In the genomic region with DNA sequence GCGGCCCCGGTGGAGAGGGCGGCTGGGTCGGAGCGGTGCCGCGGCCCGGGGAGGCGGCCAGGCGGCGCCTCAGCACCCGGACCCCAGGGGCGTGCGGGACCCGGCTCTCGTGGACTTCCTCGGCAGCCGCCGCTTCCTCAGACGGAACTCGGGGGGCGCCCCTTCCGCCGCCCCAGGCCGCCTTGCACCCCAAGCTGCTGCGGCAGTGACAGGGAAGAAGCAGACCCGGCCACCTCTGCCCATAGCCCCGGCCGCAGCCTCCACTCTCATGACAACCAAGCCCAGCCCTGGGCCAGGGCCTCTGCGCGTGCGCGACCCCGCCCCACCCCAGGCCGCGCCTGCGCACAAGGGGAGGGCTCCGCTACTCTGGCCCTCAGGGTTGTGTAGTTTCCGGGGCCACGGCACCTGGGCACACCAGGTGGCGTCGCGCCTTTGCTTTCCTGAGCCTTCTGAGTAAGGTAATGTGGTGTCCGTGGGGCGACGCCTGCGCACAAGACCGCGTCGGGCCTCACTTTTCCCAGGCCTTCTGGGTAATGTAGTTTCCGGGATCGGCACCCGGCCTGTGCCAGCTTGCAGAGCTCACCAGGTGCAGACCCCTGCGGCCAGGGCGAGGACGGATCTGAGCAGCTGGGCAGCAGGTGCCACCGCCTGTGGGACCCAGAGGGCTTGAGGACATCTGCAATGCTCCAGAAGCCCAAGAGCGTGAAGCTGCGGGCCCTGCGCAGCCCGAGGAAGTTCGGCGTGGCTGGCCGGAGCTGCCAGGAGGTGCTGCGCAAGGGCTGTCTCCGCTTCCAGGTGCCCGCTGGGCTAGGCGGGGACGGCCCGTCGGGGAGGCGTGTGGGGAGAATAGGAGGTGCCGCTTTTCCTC, we compare ENCODE assay signal across 1 cellular context.
A peak's percentile ranks its signal among the peaks of the same experiment; 100 is the strongest.
TF ChIP-seq lines count a peak whose summit lies in the region.

A gene (minus strand): TSS at position 289 of the 868 bp plus-strand sequence. CDS start 4,804 bp downstream, outside the sequence.
A gene with protein sequence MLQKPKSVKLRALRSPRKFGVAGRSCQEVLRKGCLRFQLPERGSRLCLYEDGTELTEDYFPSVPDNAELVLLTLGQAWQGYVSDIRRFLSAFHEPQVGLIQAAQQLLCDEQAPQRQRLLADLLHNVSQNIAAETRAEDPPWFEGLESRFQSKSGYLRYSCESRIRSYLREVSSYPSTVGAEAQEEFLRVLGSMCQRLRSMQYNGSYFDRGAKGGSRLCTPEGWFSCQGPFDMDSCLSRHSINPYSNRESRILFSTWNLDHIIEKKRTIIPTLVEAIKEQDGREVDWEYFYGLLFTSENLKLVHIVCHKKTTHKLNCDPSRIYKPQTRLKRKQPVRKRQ (plus strand): TSS at position 554 of the 868 bp plus-strand sequence. CDS start 128 bp downstream, at position 682.

TF ChIP-seq in HepG2, 621 proteins besides CTCF, POLR2A, EP300 and RAD21 (continued from another document and continues in another):
- TF ChIP-seq, protein P1, sequence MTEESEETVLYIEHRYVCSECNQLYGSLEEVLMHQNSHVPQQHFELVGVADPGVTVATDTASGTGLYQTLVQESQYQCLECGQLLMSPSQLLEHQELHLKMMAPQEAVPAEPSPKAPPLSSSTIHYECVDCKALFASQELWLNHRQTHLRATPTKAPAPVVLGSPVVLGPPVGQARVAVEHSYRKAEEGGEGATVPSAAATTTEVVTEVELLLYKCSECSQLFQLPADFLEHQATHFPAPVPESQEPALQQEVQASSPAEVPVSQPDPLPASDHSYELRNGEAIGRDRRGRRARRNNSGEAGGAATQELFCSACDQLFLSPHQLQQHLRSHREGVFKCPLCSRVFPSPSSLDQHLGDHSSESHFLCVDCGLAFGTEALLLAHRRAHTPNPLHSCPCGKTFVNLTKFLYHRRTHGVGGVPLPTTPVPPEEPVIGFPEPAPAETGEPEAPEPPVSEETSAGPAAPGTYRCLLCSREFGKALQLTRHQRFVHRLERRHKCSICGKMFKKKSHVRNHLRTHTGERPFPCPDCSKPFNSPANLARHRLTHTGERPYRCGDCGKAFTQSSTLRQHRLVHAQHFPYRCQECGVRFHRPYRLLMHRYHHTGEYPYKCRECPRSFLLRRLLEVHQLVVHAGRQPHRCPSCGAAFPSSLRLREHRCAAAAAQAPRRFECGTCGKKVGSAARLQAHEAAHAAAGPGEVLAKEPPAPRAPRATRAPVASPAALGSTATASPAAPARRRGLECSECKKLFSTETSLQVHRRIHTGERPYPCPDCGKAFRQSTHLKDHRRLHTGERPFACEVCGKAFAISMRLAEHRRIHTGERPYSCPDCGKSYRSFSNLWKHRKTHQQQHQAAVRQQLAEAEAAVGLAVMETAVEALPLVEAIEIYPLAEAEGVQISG (CRISPR knock-in tag; IDR thresholded peaks at IDR 0.05) = peak; percentile 93
- TF ChIP-seq, protein P2, sequence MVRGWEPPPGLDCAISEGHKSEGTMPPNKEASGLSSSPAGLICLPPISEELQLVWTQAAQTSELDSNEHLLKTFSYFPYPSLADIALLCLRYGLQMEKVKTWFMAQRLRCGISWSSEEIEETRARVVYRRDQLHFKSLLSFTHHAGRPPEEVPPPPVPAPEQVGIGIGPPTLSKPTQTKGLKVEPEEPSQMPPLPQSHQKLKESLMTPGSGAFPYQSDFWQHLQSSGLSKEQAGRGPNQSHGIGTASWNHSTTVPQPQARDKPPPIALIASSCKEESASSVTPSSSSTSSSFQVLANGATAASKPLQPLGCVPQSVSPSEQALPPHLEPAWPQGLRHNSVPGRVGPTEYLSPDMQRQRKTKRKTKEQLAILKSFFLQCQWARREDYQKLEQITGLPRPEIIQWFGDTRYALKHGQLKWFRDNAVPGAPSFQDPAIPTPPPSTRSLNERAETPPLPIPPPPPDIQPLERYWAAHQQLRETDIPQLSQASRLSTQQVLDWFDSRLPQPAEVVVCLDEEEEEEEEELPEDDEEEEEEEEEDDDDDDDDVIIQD (CRISPR knock-in tag; IDR thresholded peaks at IDR 0.05; ENCODE audit: low read depth) = no peak
- TF ChIP-seq ZNF256 (CRISPR knock-in tag; conservative IDR thresholded peaks at IDR 0.05) (0 out of 2 replicates have a peak, but pooled peaks have one; percentile 23), ZNF672 (CRISPR knock-in tag; IDR thresholded peaks at IDR 0.05) (no peak), KLF11 (CRISPR knock-in tag; IDR thresholded peaks at IDR 0.05) (peak; percentile 88; the same call in 1 of the 2 replicates), TRIM24 (CRISPR knock-in tag; IDR thresholded peaks at IDR 0.05) (no peak), PRMT3 (CRISPR knock-in tag; IDR thresholded peaks at IDR 0.05; ENCODE audit: borderline replicate concordance, low read depth) (peak; percentile 3; the same call in 1 of the 2 replicates), ZNF17 (CRISPR knock-in tag; IDR thresholded peaks at IDR 0.05) (no peak), HIVEP1 (CRISPR knock-in tag; IDR thresholded peaks at IDR 0.05) (peak; percentile 64), ZNF33A (CRISPR knock-in tag; IDR thresholded peaks at IDR 0.05; ENCODE audit: borderline replicate concordance) (no peak), ZSCAN21 (CRISPR knock-in tag; IDR thresholded peaks at IDR 0.05; ENCODE audit: borderline replicate concordance) (no peak), ZNF670 (CRISPR knock-in tag; IDR thresholded peaks at IDR 0.05; ENCODE audit: borderline replicate concordance) (peak; percentile 86; the same call in 1 of the 2 replicates), NR2F6 (IDR thresholded peaks at IDR 0.05) (no peak), NR2F6 (CRISPR knock-in tag; IDR thresholded peaks at IDR 0.05) (peak; percentile 22; the same call in 1 of the 2 replicates), ELF3 (CRISPR knock-in tag; IDR thresholded peaks at IDR 0.05) (peak; percentile 93), GABPB1 (CRISPR knock-in tag; IDR thresholded peaks at IDR 0.05) (peak; percentile 93), PHB2 (IDR thresholded peaks at IDR 0.05; ENCODE audit: partially characterized antibody) (no peak)
- TF ChIP-seq, protein P3, sequence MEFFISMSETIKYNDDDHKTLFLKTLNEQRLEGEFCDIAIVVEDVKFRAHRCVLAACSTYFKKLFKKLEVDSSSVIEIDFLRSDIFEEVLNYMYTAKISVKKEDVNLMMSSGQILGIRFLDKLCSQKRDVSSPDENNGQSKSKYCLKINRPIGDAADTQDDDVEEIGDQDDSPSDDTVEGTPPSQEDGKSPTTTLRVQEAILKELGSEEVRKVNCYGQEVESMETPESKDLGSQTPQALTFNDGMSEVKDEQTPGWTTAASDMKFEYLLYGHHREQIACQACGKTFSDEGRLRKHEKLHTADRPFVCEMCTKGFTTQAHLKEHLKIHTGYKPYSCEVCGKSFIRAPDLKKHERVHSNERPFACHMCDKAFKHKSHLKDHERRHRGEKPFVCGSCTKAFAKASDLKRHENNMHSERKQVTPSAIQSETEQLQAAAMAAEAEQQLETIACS (CRISPR knock-in tag; IDR thresholded peaks at IDR 0.05) = no peak
- TF ChIP-seq, protein P4, sequence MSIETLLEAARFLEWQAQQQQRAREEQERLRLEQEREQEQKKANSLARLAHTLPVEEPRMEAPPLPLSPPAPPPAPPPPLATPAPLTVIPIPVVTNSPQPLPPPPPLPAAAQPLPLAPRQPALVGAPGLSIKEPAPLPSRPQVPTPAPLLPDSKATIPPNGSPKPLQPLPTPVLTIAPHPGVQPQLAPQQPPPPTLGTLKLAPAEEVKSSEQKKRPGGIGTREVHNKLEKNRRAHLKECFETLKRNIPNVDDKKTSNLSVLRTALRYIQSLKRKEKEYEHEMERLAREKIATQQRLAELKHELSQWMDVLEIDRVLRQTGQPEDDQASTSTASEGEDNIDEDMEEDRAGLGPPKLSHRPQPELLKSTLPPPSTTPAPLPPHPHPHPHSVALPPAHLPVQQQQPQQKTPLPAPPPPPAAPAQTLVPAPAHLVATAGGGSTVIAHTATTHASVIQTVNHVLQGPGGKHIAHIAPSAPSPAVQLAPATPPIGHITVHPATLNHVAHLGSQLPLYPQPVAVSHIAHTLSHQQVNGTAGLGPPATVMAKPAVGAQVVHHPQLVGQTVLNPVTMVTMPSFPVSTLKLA (IDR thresholded peaks at IDR 0.05) = peak; percentile 41
- TF ChIP-seq, protein P5, sequence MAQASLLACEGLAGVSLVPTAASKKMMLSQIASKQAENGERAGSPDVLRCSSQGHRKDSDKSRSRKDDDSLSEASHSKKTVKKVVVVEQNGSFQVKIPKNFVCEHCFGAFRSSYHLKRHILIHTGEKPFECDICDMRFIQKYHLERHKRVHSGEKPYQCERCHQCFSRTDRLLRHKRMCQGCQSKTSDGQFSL (CRISPR knock-in tag; IDR thresholded peaks at IDR 0.05) = no peak
- TF ChIP-seq, protein P6, sequence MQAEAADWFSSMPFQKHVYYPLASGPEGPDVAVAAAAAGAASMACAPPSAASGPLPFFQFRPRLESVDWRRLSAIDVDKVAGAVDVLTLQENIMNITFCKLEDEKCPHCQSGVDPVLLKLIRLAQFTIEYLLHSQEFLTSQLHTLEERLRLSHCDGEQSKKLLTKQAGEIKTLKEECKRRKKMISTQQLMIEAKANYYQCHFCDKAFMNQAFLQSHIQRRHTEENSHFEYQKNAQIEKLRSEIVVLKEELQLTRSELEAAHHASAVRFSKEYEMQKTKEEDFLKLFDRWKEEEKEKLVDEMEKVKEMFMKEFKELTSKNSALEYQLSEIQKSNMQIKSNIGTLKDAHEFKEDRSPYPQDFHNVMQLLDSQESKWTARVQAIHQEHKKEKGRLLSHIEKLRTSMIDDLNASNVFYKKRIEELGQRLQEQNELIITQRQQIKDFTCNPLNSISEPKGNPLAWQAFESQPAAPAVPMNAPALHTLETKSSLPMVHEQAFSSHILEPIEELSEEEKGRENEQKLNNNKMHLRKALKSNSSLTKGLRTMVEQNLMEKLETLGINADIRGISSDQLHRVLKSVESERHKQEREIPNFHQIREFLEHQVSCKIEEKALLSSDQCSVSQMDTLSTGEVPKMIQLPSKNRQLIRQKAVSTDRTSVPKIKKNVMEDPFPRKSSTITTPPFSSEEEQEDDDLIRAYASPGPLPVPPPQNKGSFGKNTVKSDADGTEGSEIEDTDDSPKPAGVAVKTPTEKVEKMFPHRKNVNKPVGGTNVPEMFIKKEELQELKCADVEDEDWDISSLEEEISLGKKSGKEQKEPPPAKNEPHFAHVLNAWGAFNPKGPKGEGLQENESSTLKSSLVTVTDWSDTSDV (CRISPR knock-in tag; IDR thresholded peaks at IDR 0.05) = 0 out of 2 replicates have a peak, but pooled peaks have one; percentile 14
- TF ChIP-seq, protein P7, sequence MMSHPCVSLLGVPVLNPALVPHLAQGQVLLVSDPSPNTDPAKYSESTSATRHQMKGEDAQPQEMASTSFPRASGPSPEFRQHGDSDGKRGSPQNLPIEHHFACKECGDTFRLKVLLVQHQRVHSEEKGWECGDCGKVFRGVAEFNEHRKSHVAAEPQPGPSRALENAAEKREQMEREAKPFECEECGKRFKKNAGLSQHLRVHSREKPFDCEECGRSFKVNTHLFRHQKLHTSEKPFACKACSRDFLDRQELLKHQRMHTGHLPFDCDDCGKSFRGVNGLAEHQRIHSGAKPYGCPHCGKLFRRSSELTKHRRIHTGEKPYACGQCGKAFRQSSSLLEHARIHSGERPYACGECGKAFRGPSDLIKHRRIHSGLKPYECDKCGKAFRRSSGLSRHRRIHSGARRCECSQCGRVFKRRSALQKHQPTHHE (CRISPR knock-in tag; IDR thresholded peaks at IDR 0.05; ENCODE audit: borderline replicate concordance) = peak; percentile 26; the same call in 1 of the 2 replicates
- TF ChIP-seq, protein P8, sequence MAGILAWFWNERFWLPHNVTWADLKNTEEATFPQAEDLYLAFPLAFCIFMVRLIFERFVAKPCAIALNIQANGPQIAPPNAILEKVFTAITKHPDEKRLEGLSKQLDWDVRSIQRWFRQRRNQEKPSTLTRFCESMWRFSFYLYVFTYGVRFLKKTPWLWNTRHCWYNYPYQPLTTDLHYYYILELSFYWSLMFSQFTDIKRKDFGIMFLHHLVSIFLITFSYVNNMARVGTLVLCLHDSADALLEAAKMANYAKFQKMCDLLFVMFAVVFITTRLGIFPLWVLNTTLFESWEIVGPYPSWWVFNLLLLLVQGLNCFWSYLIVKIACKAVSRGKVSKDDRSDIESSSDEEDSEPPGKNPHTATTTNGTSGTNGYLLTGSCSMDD (CRISPR knock-in tag; IDR thresholded peaks at IDR 0.05) = no peak
- TF ChIP-seq, protein P9, sequence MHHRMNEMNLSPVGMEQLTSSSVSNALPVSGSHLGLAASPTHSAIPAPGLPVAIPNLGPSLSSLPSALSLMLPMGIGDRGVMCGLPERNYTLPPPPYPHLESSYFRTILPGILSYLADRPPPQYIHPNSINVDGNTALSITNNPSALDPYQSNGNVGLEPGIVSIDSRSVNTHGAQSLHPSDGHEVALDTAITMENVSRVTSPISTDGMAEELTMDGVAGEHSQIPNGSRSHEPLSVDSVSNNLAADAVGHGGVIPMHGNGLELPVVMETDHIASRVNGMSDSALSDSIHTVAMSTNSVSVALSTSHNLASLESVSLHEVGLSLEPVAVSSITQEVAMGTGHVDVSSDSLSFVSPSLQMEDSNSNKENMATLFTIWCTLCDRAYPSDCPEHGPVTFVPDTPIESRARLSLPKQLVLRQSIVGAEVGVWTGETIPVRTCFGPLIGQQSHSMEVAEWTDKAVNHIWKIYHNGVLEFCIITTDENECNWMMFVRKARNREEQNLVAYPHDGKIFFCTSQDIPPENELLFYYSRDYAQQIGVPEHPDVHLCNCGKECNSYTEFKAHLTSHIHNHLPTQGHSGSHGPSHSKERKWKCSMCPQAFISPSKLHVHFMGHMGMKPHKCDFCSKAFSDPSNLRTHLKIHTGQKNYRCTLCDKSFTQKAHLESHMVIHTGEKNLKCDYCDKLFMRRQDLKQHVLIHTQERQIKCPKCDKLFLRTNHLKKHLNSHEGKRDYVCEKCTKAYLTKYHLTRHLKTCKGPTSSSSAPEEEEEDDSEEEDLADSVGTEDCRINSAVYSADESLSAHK (CRISPR knock-in tag; IDR thresholded peaks at IDR 0.05; ENCODE audit: borderline replicate concordance) = no peak
- TF ChIP-seq, protein P10, sequence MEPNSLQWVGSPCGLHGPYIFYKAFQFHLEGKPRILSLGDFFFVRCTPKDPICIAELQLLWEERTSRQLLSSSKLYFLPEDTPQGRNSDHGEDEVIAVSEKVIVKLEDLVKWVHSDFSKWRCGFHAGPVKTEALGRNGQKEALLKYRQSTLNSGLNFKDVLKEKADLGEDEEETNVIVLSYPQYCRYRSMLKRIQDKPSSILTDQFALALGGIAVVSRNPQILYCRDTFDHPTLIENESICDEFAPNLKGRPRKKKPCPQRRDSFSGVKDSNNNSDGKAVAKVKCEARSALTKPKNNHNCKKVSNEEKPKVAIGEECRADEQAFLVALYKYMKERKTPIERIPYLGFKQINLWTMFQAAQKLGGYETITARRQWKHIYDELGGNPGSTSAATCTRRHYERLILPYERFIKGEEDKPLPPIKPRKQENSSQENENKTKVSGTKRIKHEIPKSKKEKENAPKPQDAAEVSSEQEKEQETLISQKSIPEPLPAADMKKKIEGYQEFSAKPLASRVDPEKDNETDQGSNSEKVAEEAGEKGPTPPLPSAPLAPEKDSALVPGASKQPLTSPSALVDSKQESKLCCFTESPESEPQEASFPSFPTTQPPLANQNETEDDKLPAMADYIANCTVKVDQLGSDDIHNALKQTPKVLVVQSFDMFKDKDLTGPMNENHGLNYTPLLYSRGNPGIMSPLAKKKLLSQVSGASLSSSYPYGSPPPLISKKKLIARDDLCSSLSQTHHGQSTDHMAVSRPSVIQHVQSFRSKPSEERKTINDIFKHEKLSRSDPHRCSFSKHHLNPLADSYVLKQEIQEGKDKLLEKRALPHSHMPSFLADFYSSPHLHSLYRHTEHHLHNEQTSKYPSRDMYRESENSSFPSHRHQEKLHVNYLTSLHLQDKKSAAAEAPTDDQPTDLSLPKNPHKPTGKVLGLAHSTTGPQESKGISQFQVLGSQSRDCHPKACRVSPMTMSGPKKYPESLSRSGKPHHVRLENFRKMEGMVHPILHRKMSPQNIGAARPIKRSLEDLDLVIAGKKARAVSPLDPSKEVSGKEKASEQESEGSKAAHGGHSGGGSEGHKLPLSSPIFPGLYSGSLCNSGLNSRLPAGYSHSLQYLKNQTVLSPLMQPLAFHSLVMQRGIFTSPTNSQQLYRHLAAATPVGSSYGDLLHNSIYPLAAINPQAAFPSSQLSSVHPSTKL (CRISPR knock-in tag; IDR thresholded peaks at IDR 0.05) = peak; percentile 48; the same call in 1 of the 2 replicates
